In the genomic region with DNA sequence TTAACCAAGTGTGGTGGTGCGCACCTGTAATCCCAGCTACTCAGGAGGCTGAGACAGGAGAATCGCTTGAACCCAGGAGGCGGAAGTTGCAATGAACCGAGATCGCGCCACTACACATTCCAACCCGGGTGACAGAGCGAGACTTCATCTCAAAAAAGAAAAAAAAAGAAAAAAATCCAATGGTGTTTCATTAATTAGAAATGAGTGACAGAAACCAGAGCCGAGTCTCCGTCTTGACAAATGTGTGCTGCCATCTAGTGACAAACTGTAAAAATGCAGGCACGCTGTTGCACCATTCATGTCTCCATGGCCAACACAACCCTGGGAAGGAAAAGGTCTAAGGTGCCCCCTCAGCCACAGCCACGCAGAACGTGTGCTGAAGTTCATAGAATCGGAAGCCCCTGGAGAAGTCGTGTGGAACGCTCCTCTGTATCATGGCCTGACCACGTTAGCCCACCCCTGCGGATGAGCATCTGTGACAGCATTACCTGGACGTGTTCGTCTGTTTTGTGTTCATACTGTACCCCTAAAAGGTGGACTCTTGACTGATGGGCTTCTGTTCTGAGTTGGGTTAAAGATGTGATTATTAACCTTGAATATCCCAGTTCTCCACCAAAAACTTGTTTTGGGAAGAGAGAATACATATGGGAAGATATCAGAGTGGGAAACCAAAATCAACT, we compare ENCODE assay signal across 1 cellular context.
TF ChIP-seq lines count a peak whose summit lies in the region.

No MANE protein-coding gene starts in this region.

TF ChIP-seq in K562, 482 proteins besides CTCF, POLR2A, EP300 and RAD21 (continued from another document and continues in another):
- TF ChIP-seq ZBTB5 (IDR thresholded peaks at IDR 0.05) (no peak), JUND (IDR thresholded peaks at IDR 0.05; ENCODE audit: borderline replicate concordance, low read depth, low read length) (0 out of 2 replicates have a peak, but pooled peaks have one; percentile 23), JUND (tag; IDR thresholded peaks at IDR 0.05; ENCODE audit: borderline replicate concordance, low read depth, low read length) (no peak), ARID2 (IDR thresholded peaks at IDR 0.05) (peak; percentile 74; the same call in 1 of the 2 replicates), ATF1 (CRISPR knock-in tag; IDR thresholded peaks at IDR 0.05) (no peak), ATF1 (tag; IDR thresholded peaks at IDR 0.05) (peak; percentile 10; the same call in 1 of the 2 replicates), HCFC1 (IDR thresholded peaks at IDR 0.05; ENCODE audit: low read depth, low read length) (no peak), HMGXB4 (CRISPR knock-in tag; IDR thresholded peaks at IDR 0.05) (no peak), ELF2 (CRISPR knock-in tag; IDR thresholded peaks at IDR 0.05) (no peak), DACH1 (IDR thresholded peaks at IDR 0.05; ENCODE audit: partially characterized antibody) (peak; percentile 13), RBM15 (IDR thresholded peaks at IDR 0.05; ENCODE audit: insufficient read depth, low read length) (no peak), KDM5B (IDR thresholded peaks at IDR 0.05; ENCODE audit: insufficient replicate concordance, low read depth, low read length) (no peak), SNIP1 (IDR thresholded peaks at IDR 0.05; ENCODE audit: low read depth) (no peak), SRSF3 (IDR thresholded peaks at IDR 0.05; ENCODE audit: insufficient read depth, low read length) (no peak), TAF1 (IDR thresholded peaks at IDR 0.05; ENCODE audit: control insufficient read depth, extremely low read depth, insufficient read depth, low read length, severe bottlenecking) (no peak), HEY1 (CRISPR knock-in tag; IDR thresholded peaks at IDR 0.05; ENCODE audit: borderline replicate concordance) (no peak), ZNF253 (CRISPR knock-in tag; conservative IDR thresholded peaks at IDR 0.05) (no peak), CBFA2T2 (conservative IDR thresholded peaks at IDR 0.05) (no peak), MEIS2 (IDR thresholded peaks at IDR 0.05; ENCODE audit: partially characterized antibody) (peak; percentile 87), XRCC5 (IDR thresholded peaks at IDR 0.05; ENCODE audit: low read depth, low read length) (peak; percentile 57; the same call in 1 of the 2 replicates), PHB2 (IDR thresholded peaks at IDR 0.05; ENCODE audit: low read depth) (no peak), KAT8 (IDR thresholded peaks at IDR 0.05; ENCODE audit: low read depth) (no peak), TRIM24 (IDR thresholded peaks at IDR 0.05) (peak in 1 of 2 experiments; percentile 25; a peak in 1 of 4 replicates), FOSL1 (tag; conservative IDR thresholded peaks at IDR 0.05) (no peak), ATF7 (IDR thresholded peaks at IDR 0.05) (no peak), HES1 (IDR thresholded peaks at IDR 0.05; ENCODE audit: low read depth) (no peak), RB1 (IDR thresholded peaks at IDR 0.05; ENCODE audit: low read depth) (no peak), FOXO4 (CRISPR knock-in tag; IDR thresholded peaks at IDR 0.05) (no peak), SP1 (CRISPR knock-in tag; IDR thresholded peaks at IDR 0.05) (no peak), ZNF830 (CRISPR knock-in tag; IDR thresholded peaks at IDR 0.05) (no peak), NCOA2 (IDR thresholded peaks at IDR 0.05; ENCODE audit: partially characterized antibody in 2 of 2) (no peak), FOXK2 (conservative IDR thresholded peaks at IDR 0.05 in 1 of 2, IDR thresholded peaks at IDR 0.05 in 1 of 2; ENCODE audit: low read depth in 2 of 2) (0 out of 4 replicates have a peak, but pooled peaks of 1 of the 2 experiments have one; percentile 41), KDM1A (IDR thresholded peaks at IDR 0.05) (no peak), ZKSCAN8 (CRISPR knock-in tag; IDR thresholded peaks at IDR 0.05) (no peak), CBFB (CRISPR knock-in tag; IDR thresholded peaks at IDR 0.05) (no peak), E2F3 (CRISPR knock-in tag; IDR thresholded peaks at IDR 0.05) (no peak), GABPA (tag; conservative IDR thresholded peaks at IDR 0.05; ENCODE audit: low read depth) (no peak), NBN (IDR thresholded peaks at IDR 0.05; ENCODE audit: low read depth) (0 out of 2 replicates have a peak, but pooled peaks have one; percentile 25), TRIM28 (IDR thresholded peaks at IDR 0.05) (0 out of 2 replicates have a peak, but pooled peaks have one; percentile 22), ARID4B (CRISPR knock-in tag; IDR thresholded peaks at IDR 0.05) (no peak), BCOR (IDR thresholded peaks at IDR 0.05) (0 out of 2 replicates have a peak, but pooled peaks have one; percentile 31), SMARCA4 (IDR thresholded peaks at IDR 0.05) (no peak), MCM7 (IDR thresholded peaks at IDR 0.05) (no peak), BRD9 (IDR thresholded peaks at IDR 0.05; ENCODE audit: low read depth, partially characterized antibody) (peak; percentile 37), CTCFL (IDR thresholded peaks at IDR 0.05; ENCODE audit: borderline replicate concordance, insufficient read depth, low read depth, low read length, poor library complexity, severe bottlenecking) (no peak), ZBTB7A (IDR thresholded peaks at IDR 0.05; ENCODE audit: borderline replicate concordance, control insufficient read depth, low read depth, low read length) (no peak), CXXC5 (CRISPR knock-in tag; IDR thresholded peaks at IDR 0.05) (no peak), ZKSCAN1 (IDR thresholded peaks at IDR 0.05; ENCODE audit: low read depth, low read length) (no peak), EP400 (IDR thresholded peaks at IDR 0.05) (no peak), NFRKB (IDR thresholded peaks at IDR 0.05; ENCODE audit: low read depth) (no peak), ZBTB17 (CRISPR knock-in tag; IDR thresholded peaks at IDR 0.05) (no peak), GABPB1 (CRISPR knock-in tag; IDR thresholded peaks at IDR 0.05) (no peak), ILK (tag; IDR thresholded peaks at IDR 0.05; ENCODE audit: borderline replicate concordance, low read depth) (no peak)
- TF ChIP-seq, protein P1, sequence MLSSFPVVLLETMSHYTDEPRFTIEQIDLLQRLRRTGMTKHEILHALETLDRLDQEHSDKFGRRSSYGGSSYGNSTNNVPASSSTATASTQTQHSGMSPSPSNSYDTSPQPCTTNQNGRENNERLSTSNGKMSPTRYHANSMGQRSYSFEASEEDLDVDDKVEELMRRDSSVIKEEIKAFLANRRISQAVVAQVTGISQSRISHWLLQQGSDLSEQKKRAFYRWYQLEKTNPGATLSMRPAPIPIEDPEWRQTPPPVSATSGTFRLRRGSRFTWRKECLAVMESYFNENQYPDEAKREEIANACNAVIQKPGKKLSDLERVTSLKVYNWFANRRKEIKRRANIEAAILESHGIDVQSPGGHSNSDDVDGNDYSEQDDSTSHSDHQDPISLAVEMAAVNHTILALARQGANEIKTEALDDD (IDR thresholded peaks at IDR 0.05) = no peak
- TF ChIP-seq, protein P2, sequence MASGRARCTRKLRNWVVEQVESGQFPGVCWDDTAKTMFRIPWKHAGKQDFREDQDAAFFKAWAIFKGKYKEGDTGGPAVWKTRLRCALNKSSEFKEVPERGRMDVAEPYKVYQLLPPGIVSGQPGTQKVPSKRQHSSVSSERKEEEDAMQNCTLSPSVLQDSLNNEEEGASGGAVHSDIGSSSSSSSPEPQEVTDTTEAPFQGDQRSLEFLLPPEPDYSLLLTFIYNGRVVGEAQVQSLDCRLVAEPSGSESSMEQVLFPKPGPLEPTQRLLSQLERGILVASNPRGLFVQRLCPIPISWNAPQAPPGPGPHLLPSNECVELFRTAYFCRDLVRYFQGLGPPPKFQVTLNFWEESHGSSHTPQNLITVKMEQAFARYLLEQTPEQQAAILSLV (tag; IDR thresholded peaks at IDR 0.05) = no peak
- TF ChIP-seq, protein P3, sequence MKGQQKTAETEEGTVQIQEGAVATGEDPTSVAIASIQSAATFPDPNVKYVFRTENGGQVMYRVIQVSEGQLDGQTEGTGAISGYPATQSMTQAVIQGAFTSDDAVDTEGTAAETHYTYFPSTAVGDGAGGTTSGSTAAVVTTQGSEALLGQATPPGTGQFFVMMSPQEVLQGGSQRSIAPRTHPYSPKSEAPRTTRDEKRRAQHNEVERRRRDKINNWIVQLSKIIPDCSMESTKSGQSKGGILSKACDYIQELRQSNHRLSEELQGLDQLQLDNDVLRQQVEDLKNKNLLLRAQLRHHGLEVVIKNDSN (CRISPR knock-in tag; IDR thresholded peaks at IDR 0.05) = no peak
